ENCODE assay signal across 8 cellular contexts in the genomic region with DNA sequence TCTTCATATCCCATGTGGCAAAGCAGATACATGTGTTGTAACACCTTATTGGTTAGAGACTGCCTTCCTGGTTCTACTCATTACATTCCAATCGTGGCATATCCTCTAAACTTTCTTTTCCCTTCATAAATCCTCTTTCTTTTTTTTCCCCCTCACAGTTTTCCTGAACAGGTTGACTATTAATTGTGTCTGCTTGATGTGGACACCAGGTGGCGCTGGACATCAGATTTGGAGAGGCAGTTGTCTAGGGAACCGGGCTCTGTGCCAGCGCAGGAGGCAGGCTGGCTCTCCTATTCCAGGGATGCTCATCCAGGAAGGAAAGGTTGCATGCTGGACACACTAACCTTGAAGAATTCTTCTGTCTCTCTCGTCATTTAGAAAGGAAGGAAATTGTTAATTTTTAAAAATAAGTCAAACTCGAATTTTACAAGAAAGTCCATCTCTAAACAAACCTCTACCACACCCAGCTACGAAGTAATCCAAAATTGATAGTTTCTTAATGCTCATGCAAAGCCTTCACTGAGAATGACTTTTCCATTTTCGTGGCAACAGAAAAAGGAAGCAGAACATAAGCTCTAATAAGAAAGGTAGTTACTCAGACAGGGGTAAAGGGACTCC. TPM values are rescaled to one million over a fixed set of nuclear protein-coding genes. Genes with fewer than 3 reads are reported as not detected.
DNase-seq lines count a peak whose midpoint lies in the region; ATAC-seq and TF ChIP-seq lines count a peak whose summit lies in the region.

No MANE protein-coding gene starts in this region.

- H3K9me3 Mint-ChIP-seq in CD14-positive monocyte, result no peaks in the 10 kb centered on the region

- intact Hi-C loops in CD14-positive monocyte (cut with micrococcal nuclease), result loop anchor here (10.0 kb wide), 2 partner anchors 1143 to 1153 kb away; no protein-coding TSS in a partner anchor
- intact Hi-C loops in lower lobe of right lung (cut with DNase I), result no loop called here

- H3K27me3 ChIP-seq in lower lobe of right lung (ENCODE audit: low read depth), result no peaks in the 10 kb centered on the region

- H3K4me1 ChIP-seq in lower lobe of right lung, result no peaks in the 10 kb centered on the region

- peak; percentile 92 for TF ChIP-seq CTCF in CD14-positive monocyte (IDR thresholded peaks at IDR 0.05)
- peak; percentile 80 for TF ChIP-seq CTCF in lower lobe of right lung (IDR thresholded peaks at IDR 0.05)

- DNase-seq in CD14-positive monocyte (ENCODE audit: low spot score) (peak; percentile 71), GM19240 (ENCODE audit: insufficient read length, low spot score) (peak; percentile 37), NCI-H510A treated with DMSO at 0.1 percent for 48 hours (lab: John Stamatoyannopoulos, UW) (peak; percentile 96), ecto neural progenitor cell (ENCODE audit: low spot score) (peak; percentile 84), lower lobe of right lung (peak; percentile 92)
- peak; percentile 59 to 64 for DNase-seq in activated CD4-positive, alpha-beta T cell treated with anti-CD3 and anti-CD28 coated beads, Interleukin-2, amount 50 U/mL, for 4 hours
- DNase-seq in stimulated activated CD8-positive, alpha-beta memory T cell treated with anti-CD3 and anti-CD28 coated beads, Interleukin-12 subunit alpha, Interleukin-12 subunit beta, amount 100 ng/mL, for 4 hours (ENCODE audit: low read depth), result peak; percentile 28

- H3K4me3 ChIP-seq in lower lobe of right lung, result no peak overlapping the region

- no peak overlapping the region for H3K27ac Mint-ChIP-seq in CD14-positive monocyte

- no peaks in the 10 kb centered on the region for H3K36me3 ChIP-seq in lower lobe of right lung

- no peaks in the 10 kb centered on the region for H3K36me3 Mint-ChIP-seq in CD14-positive monocyte

- H3K9me3 ChIP-seq in lower lobe of right lung, result no peaks in the 10 kb centered on the region

- peaks cover 0 to 3% (median 0%) of the 10 kb centered on the region in 3 donors for H3K27me3 Mint-ChIP-seq in CD14-positive monocyte (ENCODE audit: low read depth in 3 of 3)

- no peak overlapping the region for H3K27ac ChIP-seq in lower lobe of right lung

- H3K4me1 Mint-ChIP-seq in CD14-positive monocyte, result no peaks in the 10 kb centered on the region

- H3K4me3 Mint-ChIP-seq in CD14-positive monocyte, result no peak overlapping the region

- ATAC-seq in HG03439 (IDR thresholded peaks at IDR 0.05; ENCODE audit: unreplicated experiment), result peak; percentile 84
- ATAC-seq in lower lobe of right lung, result peak; percentile 85 to 87

RNA-seq across cellular contexts. Expression of a gene that starts 59.4 kb away (rescaled TPM):
- polyA plus RNA-seq in CD14-positive monocyte, result not detected
- not detected for total RNA-seq in lower lobe of right lung

Comparison
In these comparisons a context has a peak if more than half of its experiments do, and no peak if none do; other contexts are left out.
1. DNase-seq: peak in every context shown above with its lines; median percentile 96 in NCI-H510A treated with DMSO at 0.1 percent for 48 hours; 92 in lower lobe of right lung; 84 in ecto neural progenitor cell; 71 in CD14-positive monocyte; 62 in activated CD4-positive, alpha-beta T cell treated with anti-CD3 and anti-CD28 coated beads, Interleukin-2, amount 50 U/mL, for 4 hours; 37 in GM19240; 28 in stimulated activated CD8-positive, alpha-beta memory T cell treated with anti-CD3 and anti-CD28 coated beads, Interleukin-12 subunit alpha, Interleukin-12 subunit beta, amount 100 ng/mL, for 4 hours.